1 cellular context compared by ENCODE assay signal in the genomic region with DNA sequence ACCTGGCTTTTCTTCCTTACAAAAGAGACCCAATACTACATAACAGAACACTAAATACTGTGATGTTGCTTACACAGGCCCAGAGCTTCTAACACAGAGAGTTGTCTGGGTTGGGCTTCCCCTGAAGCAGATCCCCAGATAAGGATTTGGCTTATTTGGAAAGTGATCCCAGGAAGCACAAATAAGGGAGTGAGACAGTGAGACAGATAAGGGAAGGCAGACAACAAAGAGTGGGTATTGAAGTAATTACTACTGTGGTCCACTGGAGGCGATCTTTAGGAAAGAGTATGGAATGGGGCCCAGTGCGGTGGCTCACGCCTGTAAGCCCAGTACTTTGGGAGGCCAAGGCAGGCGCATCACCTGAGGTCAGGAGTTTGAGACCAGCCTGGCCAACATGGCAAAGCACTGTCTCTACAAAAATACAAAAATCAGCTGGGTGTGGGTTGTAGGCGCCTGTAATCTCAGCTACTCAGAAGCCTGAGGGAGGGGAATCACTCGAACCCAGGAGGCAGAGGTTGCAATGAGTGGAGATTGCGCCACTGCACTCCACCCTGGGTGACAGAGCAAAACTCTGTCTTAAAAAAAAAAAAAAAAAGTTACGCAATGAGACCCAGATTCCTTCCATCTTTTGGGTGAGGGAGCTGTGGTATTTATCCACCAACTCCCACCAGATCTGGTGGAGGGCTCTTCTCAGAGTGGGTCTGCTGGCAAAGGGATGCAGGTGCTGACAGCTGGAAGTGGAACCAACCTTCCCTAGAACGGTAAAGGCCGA.
TF ChIP-seq lines count a peak whose summit lies in the region.

No MANE protein-coding gene starts in this region.

TF ChIP-seq in HepG2, 621 proteins besides CTCF, POLR2A, EP300 and RAD21 (continues in another document):
- TF ChIP-seq ZNF891 (CRISPR knock-in tag; IDR thresholded peaks at IDR 0.05) (no peak), ZNF652 (CRISPR knock-in tag; IDR thresholded peaks at IDR 0.05; ENCODE audit: borderline replicate concordance, low read depth) (peak; percentile 79), CEBPB (IDR thresholded peaks at IDR 0.05; ENCODE audit: borderline replicate concordance, low read depth, low read length) (peak; percentile 74), ZMYM2 (CRISPR knock-in tag; IDR thresholded peaks at IDR 0.05) (peak; percentile 91), SMC3 (IDR thresholded peaks at IDR 0.05; ENCODE audit: low read length) (peak; percentile 34; the same call in 1 of the 2 replicates), FOXO1 (CRISPR knock-in tag; IDR thresholded peaks at IDR 0.05) (0 out of 2 replicates have a peak, but pooled peaks have one; percentile 13), ZNF121 (CRISPR knock-in tag; IDR thresholded peaks at IDR 0.05) (0 out of 2 replicates have a peak, but pooled peaks have one; percentile 8), ZMYM3 (CRISPR knock-in tag; IDR thresholded peaks at IDR 0.05) (peak; percentile 88), ZFP1 (CRISPR knock-in tag; IDR thresholded peaks at IDR 0.05) (peak; percentile 69; the same call in 1 of the 2 replicates), SOX13 (IDR thresholded peaks at IDR 0.05) (no peak), SOX13 (CRISPR knock-in tag; conservative IDR thresholded peaks at IDR 0.05 in 1 of 2, IDR thresholded peaks at IDR 0.05 in 1 of 2) (peak in 1 of 2 experiments; percentile 72; a peak in 2 of 4 replicates), ZNF775 (CRISPR knock-in tag; IDR thresholded peaks at IDR 0.05; ENCODE audit: borderline replicate concordance) (no peak), ZNF460 (CRISPR knock-in tag; IDR thresholded peaks at IDR 0.05; ENCODE audit: borderline replicate concordance) (peak; percentile 99), SAFB2 (CRISPR knock-in tag; IDR thresholded peaks at IDR 0.05; ENCODE audit: borderline replicate concordance, low read depth) (0 out of 2 replicates have a peak, but pooled peaks have one; percentile 11), GATA4 (IDR thresholded peaks at IDR 0.05; ENCODE audit: borderline replicate concordance, low read depth) (peak; percentile 79; the same call in 1 of the 2 replicates), HDAC2 (CRISPR knock-in tag; IDR thresholded peaks at IDR 0.05) (peak; percentile 59; the same call in 1 of the 2 replicates), GFI1 (CRISPR knock-in tag; IDR thresholded peaks at IDR 0.05; ENCODE audit: borderline replicate concordance) (0 out of 2 replicates have a peak, but pooled peaks have one; percentile 48), ZNF614 (CRISPR knock-in tag; IDR thresholded peaks at IDR 0.05; ENCODE audit: borderline replicate concordance) (0 out of 2 replicates have a peak, but pooled peaks have one; percentile 4), NCOA2 (CRISPR knock-in tag; IDR thresholded peaks at IDR 0.05) (peak; percentile 41; the same call in 1 of the 2 replicates), TBX2 (CRISPR knock-in tag; IDR thresholded peaks at IDR 0.05; ENCODE audit: borderline replicate concordance) (0 out of 2 replicates have a peak, but pooled peaks have one; percentile 15)
- TF ChIP-seq, protein P1, sequence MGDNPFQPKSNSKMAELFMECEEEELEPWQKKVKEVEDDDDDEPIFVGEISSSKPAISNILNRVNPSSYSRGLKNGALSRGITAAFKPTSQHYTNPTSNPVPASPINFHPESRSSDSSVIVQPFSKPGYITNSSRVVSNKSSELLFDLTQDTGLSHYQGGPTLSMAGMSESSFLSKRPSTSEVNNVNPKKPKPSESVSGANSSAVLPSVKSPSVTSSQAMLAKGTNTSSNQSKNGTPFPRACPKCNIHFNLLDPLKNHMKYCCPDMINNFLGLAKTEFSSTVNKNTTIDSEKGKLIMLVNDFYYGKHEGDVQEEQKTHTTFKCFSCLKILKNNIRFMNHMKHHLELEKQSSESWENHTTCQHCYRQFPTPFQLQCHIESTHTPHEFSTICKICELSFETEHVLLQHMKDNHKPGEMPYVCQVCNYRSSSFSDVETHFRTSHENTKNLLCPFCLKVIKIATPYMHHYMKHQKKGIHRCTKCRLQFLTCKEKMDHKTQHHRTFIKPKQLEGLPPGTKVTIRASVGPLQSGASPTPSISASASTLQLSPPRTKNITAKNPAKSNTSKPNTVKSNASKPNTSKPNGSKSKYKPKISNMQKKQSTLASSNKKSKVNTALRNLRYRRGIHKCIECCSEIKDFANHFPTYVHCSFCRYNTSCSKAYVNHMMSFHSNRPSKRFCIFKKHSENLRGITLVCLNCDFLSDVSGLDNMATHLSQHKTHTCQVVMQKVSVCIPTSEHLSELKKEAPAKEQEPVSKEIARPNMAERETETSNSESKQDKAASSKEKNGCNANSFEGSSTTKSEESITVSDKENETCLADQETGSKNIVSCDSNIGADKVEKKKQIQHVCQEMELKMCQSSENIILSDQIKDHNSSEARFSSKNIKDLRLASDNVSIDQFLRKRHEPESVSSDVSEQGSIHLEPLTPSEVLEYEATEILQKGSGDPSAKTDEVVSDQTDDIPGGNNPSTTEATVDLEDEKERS (CRISPR knock-in tag; IDR thresholded peaks at IDR 0.05) = peak; percentile 41; the same call in 1 of the 2 replicates
- TF ChIP-seq, protein P2, sequence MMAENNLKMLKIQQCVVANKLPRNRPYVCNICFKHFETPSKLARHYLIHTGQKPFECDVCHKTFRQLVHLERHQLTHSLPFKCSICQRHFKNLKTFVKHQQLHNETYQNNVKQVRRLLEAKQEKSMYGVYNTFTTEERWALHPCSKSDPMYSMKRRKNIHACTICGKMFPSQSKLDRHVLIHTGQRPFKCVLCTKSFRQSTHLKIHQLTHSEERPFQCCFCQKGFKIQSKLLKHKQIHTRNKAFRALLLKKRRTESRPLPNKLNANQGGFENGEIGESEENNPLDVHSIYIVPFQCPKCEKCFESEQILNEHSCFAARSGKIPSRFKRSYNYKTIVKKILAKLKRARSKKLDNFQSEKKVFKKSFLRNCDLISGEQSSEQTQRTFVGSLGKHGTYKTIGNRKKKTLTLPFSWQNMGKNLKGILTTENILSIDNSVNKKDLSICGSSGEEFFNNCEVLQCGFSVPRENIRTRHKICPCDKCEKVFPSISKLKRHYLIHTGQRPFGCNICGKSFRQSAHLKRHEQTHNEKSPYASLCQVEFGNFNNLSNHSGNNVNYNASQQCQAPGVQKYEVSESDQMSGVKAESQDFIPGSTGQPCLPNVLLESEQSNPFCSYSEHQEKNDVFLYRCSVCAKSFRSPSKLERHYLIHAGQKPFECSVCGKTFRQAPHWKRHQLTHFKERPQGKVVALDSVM (CRISPR knock-in tag; IDR thresholded peaks at IDR 0.05) = peak; percentile 50; the same call in 1 of the 2 replicates
- TF ChIP-seq, protein P3, sequence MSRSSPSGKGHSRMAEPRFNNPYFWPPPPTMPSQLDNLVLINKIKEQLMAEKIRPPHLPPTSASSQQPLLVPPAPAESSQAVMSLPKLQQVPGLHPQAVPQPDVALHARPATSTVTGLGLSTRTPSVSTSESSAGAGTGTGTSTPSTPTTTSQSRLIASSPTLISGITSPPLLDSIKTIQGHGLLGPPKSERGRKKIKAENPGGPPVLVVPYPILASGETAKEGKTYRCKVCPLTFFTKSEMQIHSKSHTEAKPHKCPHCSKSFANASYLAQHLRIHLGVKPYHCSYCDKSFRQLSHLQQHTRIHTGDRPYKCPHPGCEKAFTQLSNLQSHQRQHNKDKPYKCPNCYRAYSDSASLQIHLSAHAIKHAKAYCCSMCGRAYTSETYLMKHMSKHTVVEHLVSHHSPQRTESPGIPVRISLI (CRISPR knock-in tag; IDR thresholded peaks at IDR 0.05; ENCODE audit: borderline replicate concordance) = 0 out of 2 replicates have a peak, but pooled peaks have one; percentile 32
- TF ChIP-seq, protein P4, sequence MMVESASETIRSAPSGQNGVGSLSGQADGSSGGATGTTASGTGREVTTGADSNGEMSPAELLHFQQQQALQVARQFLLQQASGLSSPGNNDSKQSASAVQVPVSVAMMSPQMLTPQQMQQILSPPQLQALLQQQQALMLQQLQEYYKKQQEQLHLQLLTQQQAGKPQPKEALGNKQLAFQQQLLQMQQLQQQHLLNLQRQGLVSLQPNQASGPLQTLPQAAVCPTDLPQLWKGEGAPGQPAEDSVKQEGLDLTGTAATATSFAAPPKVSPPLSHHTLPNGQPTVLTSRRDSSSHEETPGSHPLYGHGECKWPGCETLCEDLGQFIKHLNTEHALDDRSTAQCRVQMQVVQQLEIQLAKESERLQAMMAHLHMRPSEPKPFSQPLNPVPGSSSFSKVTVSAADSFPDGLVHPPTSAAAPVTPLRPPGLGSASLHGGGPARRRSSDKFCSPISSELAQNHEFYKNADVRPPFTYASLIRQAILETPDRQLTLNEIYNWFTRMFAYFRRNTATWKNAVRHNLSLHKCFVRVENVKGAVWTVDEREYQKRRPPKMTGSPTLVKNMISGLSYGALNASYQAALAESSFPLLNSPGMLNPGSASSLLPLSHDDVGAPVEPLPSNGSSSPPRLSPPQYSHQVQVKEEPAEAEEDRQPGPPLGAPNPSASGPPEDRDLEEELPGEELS (CRISPR knock-in tag; IDR thresholded peaks at IDR 0.05) = peak; percentile 49
- TF ChIP-seq, protein P5, sequence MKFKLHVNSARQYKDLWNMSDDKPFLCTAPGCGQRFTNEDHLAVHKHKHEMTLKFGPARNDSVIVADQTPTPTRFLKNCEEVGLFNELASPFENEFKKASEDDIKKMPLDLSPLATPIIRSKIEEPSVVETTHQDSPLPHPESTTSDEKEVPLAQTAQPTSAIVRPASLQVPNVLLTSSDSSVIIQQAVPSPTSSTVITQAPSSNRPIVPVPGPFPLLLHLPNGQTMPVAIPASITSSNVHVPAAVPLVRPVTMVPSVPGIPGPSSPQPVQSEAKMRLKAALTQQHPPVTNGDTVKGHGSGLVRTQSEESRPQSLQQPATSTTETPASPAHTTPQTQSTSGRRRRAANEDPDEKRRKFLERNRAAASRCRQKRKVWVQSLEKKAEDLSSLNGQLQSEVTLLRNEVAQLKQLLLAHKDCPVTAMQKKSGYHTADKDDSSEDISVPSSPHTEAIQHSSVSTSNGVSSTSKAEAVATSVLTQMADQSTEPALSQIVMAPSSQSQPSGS (CRISPR knock-in tag; IDR thresholded peaks at IDR 0.05) = peak; percentile 17; the same call in 1 of the 2 replicates
- TF ChIP-seq, protein P6, sequence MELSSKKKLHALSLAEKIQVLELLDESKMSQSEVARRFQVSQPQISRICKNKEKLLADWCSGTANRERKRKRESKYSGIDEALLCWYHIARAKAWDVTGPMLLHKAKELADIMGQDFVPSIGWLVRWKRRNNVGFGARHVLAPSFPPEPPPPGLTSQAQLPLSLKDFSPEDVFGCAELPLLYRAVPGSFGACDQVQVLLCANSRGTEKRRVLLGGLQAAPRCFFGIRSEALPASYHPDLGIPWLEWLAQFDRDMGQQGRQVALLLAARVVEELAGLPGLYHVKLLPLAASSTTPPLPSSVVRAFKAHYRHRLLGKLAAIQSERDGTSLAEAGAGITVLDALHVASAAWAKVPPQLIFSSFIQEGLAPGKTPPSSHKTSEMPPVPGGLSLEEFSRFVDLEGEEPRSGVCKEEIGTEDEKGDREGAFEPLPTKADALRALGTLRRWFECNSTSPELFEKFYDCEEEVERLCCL (CRISPR knock-in tag; IDR thresholded peaks at IDR 0.05; ENCODE audit: borderline replicate concordance) = no peak
- TF ChIP-seq, protein P7, sequence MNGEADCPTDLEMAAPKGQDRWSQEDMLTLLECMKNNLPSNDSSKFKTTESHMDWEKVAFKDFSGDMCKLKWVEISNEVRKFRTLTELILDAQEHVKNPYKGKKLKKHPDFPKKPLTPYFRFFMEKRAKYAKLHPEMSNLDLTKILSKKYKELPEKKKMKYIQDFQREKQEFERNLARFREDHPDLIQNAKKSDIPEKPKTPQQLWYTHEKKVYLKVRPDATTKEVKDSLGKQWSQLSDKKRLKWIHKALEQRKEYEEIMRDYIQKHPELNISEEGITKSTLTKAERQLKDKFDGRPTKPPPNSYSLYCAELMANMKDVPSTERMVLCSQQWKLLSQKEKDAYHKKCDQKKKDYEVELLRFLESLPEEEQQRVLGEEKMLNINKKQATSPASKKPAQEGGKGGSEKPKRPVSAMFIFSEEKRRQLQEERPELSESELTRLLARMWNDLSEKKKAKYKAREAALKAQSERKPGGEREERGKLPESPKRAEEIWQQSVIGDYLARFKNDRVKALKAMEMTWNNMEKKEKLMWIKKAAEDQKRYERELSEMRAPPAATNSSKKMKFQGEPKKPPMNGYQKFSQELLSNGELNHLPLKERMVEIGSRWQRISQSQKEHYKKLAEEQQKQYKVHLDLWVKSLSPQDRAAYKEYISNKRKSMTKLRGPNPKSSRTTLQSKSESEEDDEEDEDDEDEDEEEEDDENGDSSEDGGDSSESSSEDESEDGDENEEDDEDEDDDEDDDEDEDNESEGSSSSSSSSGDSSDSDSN (CRISPR knock-in tag; IDR thresholded peaks at IDR 0.05) = no peak
- TF ChIP-seq, protein P8, sequence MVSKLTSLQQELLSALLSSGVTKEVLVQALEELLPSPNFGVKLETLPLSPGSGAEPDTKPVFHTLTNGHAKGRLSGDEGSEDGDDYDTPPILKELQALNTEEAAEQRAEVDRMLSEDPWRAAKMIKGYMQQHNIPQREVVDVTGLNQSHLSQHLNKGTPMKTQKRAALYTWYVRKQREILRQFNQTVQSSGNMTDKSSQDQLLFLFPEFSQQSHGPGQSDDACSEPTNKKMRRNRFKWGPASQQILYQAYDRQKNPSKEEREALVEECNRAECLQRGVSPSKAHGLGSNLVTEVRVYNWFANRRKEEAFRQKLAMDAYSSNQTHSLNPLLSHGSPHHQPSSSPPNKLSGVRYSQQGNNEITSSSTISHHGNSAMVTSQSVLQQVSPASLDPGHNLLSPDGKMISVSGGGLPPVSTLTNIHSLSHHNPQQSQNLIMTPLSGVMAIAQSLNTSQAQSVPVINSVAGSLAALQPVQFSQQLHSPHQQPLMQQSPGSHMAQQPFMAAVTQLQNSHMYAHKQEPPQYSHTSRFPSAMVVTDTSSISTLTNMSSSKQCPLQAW (CRISPR knock-in tag; IDR thresholded peaks at IDR 0.05) = 0 out of 2 replicates have a peak, but pooled peaks have one; percentile 15
- TF ChIP-seq, protein P9, sequence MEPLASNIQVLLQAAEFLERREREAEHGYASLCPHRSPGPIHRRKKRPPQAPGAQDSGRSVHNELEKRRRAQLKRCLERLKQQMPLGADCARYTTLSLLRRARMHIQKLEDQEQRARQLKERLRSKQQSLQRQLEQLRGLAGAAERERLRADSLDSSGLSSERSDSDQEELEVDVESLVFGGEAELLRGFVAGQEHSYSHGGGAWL (CRISPR knock-in tag; IDR thresholded peaks at IDR 0.05) = no peak
- TF ChIP-seq, protein P10, sequence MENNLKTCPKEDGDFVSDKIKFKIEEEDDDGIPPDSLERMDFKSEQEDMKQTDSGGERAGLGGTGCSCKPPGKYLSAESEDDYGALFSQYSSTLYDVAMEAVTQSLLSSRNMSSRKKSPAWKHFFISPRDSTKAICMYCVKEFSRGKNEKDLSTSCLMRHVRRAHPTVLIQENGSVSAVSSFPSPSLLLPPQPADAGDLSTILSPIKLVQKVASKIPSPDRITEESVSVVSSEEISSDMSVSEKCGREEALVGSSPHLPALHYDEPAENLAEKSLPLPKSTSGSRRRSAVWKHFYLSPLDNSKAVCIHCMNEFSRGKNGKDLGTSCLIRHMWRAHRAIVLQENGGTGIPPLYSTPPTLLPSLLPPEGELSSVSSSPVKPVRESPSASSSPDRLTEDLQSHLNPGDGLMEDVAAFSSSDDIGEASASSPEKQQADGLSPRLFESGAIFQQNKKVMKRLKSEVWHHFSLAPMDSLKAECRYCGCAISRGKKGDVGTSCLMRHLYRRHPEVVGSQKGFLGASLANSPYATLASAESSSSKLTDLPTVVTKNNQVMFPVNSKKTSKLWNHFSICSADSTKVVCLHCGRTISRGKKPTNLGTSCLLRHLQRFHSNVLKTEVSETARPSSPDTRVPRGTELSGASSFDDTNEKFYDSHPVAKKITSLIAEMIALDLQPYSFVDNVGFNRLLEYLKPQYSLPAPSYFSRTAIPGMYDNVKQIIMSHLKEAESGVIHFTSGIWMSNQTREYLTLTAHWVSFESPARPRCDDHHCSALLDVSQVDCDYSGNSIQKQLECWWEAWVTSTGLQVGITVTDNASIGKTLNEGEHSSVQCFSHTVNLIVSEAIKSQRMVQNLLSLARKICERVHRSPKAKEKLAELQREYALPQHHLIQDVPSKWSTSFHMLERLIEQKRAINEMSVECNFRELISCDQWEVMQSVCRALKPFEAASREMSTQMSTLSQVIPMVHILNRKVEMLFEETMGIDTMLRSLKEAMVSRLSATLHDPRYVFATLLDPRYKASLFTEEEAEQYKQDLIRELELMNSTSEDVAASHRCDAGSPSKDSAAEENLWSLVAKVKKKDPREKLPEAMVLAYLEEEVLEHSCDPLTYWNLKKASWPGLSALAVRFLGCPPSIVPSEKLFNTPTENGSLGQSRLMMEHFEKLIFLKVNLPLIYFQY (CRISPR knock-in tag; IDR thresholded peaks at IDR 0.05; ENCODE audit: borderline replicate concordance) = no peak; the same call in 1 of the 2 replicates
